In the genomic region with DNA sequence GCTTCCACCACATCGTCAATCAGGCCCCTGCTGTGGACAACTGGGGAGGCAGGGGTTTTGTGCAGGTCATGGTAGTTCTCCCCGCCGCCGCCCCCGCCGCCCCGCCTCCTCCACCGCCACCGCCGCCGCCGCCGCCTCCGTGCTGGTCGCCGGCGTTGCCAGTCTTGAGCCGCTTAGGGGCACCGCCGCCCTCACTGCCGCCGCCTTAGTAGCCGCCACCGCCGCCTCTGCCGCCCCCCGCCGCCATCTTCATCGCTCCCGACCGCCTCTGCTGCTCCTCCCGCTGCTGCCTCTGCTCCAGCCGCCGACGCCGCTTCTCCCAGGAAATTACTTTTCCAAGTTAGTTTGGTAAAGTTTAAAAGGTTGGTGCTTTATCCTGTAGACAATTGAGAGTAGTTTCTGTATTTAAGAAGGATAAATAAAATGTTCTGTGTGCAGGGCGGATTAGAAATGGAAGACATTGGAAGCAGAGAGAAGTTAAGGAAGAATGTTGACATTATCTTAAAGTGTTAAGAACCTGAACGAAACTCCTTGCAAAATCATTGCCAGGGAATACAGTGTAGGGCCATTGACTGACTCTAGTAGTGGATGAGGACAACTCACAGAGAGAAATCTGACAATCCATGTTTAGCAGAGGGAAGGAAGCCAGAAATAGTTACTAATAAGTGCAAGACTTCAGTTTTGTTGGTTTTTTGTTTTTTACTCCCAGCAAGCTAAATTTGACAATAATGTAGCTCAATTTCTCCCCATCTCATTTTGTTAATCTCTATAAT, we compare ENCODE assay signal across 22 cellular contexts. TPM values are rescaled to one million over a fixed set of nuclear protein-coding genes. Genes with fewer than 3 reads are reported as not detected.
DNase-seq lines count a peak whose midpoint lies in the region; ATAC-seq and TF ChIP-seq lines count a peak whose summit lies in the region.
"Had no signal": no experiment of that assay in that cellular context is flagged by ENCODE, and none has a peak within 500 bp of the region (broad histone marks: within the 10 kb centered on the region; RNA-seq: fewer than 3 reads in every experiment).

No MANE protein-coding gene starts in this region.

- 4% methylated on average over 23 of the region's 38 CpGs for whole genome bisulfite sequencing in hepatocyte (ENCODE audit: low lambda C conversion rate, missing lambda C conversion rate)

- H3K4me2 ChIP-seq in hepatocyte: peak overlapping the region; percentile 75
- H3K4me2 ChIP-seq: A549 had no signal

- DNase-seq in cardiac muscle cell (ENCODE audit: low read depth in 1 of 2, low spot score in 1 of 2) (no peak), Right ventricle myocardium superior (no peak), hepatocyte (ENCODE audit: low spot score) (peak; percentile 10), neural crest cell (ENCODE audit: low read depth, low spot score) (no peak), nucleus accumbens (lab: John Stamatoyannopoulos, UW) (no peak), mucosa of descending colon (no peak)
- DNase-seq: activated CD8-positive, alpha-beta T cell treated with anti-CD3 and anti-CD28 coated beads, Interleukin-2, amount 10 ng/mL, durations not matched to agents 7 days and 5 days; activated T-cell treated with anti-CD3 and anti-CD28 coated beads, Interleukin-2, amount 50 U/mL, for 48 hours; effector CD4-positive, alpha-beta T cell; NCI-H1105; NCI-H524 treated with DMSO at 0.1 percent for 48 hours; SHP77 treated with DMSO at 0.1 percent for 48 hours; stimulated activated CD4-positive, alpha-beta T cell treated with anti-CD3 and anti-CD28 coated beads, Interleukin-12 subunit alpha, Interleukin-12 subunit beta, amount 100 ng/mL, for 4 hours had no signal

- intact Hi-C loops in Right ventricle myocardium superior (cut with DNase I): no loop called here
- intact Hi-C loops in mucosa of descending colon (cut with DNase I, micrococcal nuclease): no loop called here

- H3K9me3 ChIP-seq in cardiac muscle cell (ENCODE audit: low read depth): no peaks in the 10 kb centered on the region
- peaks cover 3% of the 10 kb centered on the region for H3K9me3 ChIP-seq in hepatocyte (ENCODE audit: low read depth)
- H3K9me3 ChIP-seq in mucosa of descending colon: no peaks in the 10 kb centered on the region
- H3K9me3 ChIP-seq: A549, pancreas had no signal

- no peaks in the 10 kb centered on the region for H4K20me1 ChIP-seq in hepatocyte (ENCODE audit: insufficient read depth, poor library complexity, severe bottlenecking)

- H3K9me3 Mint-ChIP-seq in neural crest cell: peaks cover 3% of the 10 kb centered on the region

- no peaks in the 10 kb centered on the region for H3K9me2 ChIP-seq in hepatocyte (replicated peaks; ENCODE audit: insufficient read depth)

- no peaks in the 10 kb centered on the region for H3K79me2 ChIP-seq in hepatocyte

- H3K4me1 Mint-ChIP-seq in neural crest cell: peaks cover 6% of the 10 kb centered on the region

- H3K27ac ChIP-seq in cardiac muscle cell: no peak overlapping the region
- no peak overlapping the region for H3K27ac ChIP-seq in hepatocyte
- H3K27ac ChIP-seq: A549, C4-2B, pancreas, thoracic aorta had no signal

- H3K27me3 ChIP-seq in cardiac muscle cell: peaks cover 61% of the 10 kb centered on the region
- peaks cover 58% of the 10 kb centered on the region for H3K27me3 ChIP-seq in hepatocyte

- H2AFZ ChIP-seq in hepatocyte: peak overlapping the region; percentile 68

- H3K27me3 Mint-ChIP-seq in neural crest cell (ENCODE audit: low read depth): peaks cover 93% of the 10 kb centered on the region

- no peak for TF ChIP-seq CTCF in cardiac muscle cell (IDR thresholded peaks at IDR 0.05; ENCODE audit: low read depth, low read length)
- TF ChIP-seq CTCF in hepatocyte (IDR thresholded peaks at IDR 0.05; ENCODE audit: poor library complexity): no peak
- no peak for TF ChIP-seq CTCF in neural crest cell (conservative IDR thresholded peaks at IDR 0.05)
- no peak for TF ChIP-seq CTCF in mucosa of descending colon (IDR thresholded peaks at IDR 0.05)

- ATAC-seq in Right ventricle myocardium superior (ENCODE audit: poor library complexity) (no peak), GM19023 (IDR thresholded peaks at IDR 0.05; ENCODE audit: unreplicated experiment) (no peak), HG02623 (IDR thresholded peaks at IDR 0.05; ENCODE audit: unreplicated experiment) (no peak), mucosa of descending colon (no peak)
- ATAC-seq: activated CD8-positive, alpha-beta T cell treated with anti-CD3 and anti-CD28 coated beads, Interleukin-2, amount 10 ng/mL, durations not matched to agents 7 days and 5 days; HCT116; pancreas had no signal

- H3K27ac Mint-ChIP-seq in neural crest cell (ENCODE audit: unreplicated experiment): no peak overlapping the region
- H3K27ac Mint-ChIP-seq: activated CD8-positive, alpha-beta T cell treated with anti-CD3 and anti-CD28 coated beads, Interleukin-2, amount 10 ng/mL, durations not matched to agents 7 days and 5 days; activated naive CD8-positive, alpha-beta T cell; T-helper 1 cell treated with Interleukin-12 subunit alpha and Interleukin-12 subunit beta and Interleukin-4 antibody, amounts not matched to agents 30 μg/mL and 1 μg/mL, for 36 hours had no signal

- H3K4me1 ChIP-seq in cardiac muscle cell (ENCODE audit: low read depth) (no peaks in the 10 kb centered on the region), hepatocyte (ENCODE audit: insufficient read depth) (no peaks in the 10 kb centered on the region), mucosa of descending colon (ENCODE audit: low read depth) (peaks cover 5% of the 10 kb centered on the region)
- H3K4me1 ChIP-seq: A549, pancreas had no signal

- H3K36me3 ChIP-seq in cardiac muscle cell (no peaks in the 10 kb centered on the region), hepatocyte (replicated peaks; ENCODE audit: insufficient read depth, low read depth) (no peaks in the 10 kb centered on the region), mucosa of descending colon (ENCODE audit: low read depth) (no peaks in the 10 kb centered on the region)
- H3K36me3 ChIP-seq: pancreas, thoracic aorta had no signal

- peak overlapping the region; percentile 18 for H3K4me3 ChIP-seq in cardiac muscle cell
- H3K4me3 ChIP-seq in hepatocyte: no peak overlapping the region
- no peak overlapping the region for H3K4me3 ChIP-seq in mucosa of descending colon
- H3K4me3 ChIP-seq: A549, pancreas, thoracic aorta had no signal

- peaks cover 6% of the 10 kb centered on the region for H3K36me3 Mint-ChIP-seq in neural crest cell (ENCODE audit: low read depth)

- H3K4me3 Mint-ChIP-seq in neural crest cell: peak overlapping the region; percentile 45
- H3K4me3 Mint-ChIP-seq: activated CD8-positive, alpha-beta T cell treated with anti-CD3 and anti-CD28 coated beads, Interleukin-2, amount 10 ng/mL, durations not matched to agents 7 days and 5 days; activated naive CD8-positive, alpha-beta T cell; T-helper 1 cell treated with Interleukin-12 subunit alpha and Interleukin-12 subunit beta and Interleukin-4 antibody, amounts not matched to agents 30 μg/mL and 1 μg/mL, for 36 hours had no signal

RNA-seq across cellular contexts. Expression of a gene that starts 53.0 kb away (rescaled TPM):
- total RNA-seq in cardiac muscle cell: 76.8 and 135 TPM in 2 replicates
- 172 and 189 TPM in 2 replicates for polyA plus RNA-seq in cardiac muscle cell
- total RNA-seq in Right ventricle myocardium superior: 14.3 TPM
- 17.7 and 27.2 TPM in 2 replicates for total RNA-seq in hepatocyte
- 51.2 and 73.0 TPM in 2 replicates for polyA plus RNA-seq in hepatocyte
- total RNA-seq in neural crest cell: 93.4 and 104 TPM in 2 replicates
- total RNA-seq in mucosa of descending colon: 10 to 100 TPM; 37.6 to 60.0 (median 46.4) TPM
